21 cellular contexts compared by ENCODE assay signal in genomic region chr6:170267688-170268087, GRCh38. TPM values are rescaled to one million over a fixed set of nuclear protein-coding genes. Genes with fewer than 3 reads are reported as not detected.
DNase-seq lines count a peak whose midpoint lies in the region; ATAC-seq and TF ChIP-seq lines count a peak whose summit lies in the region.
"Had no signal": no experiment of that assay in that cellular context is flagged by ENCODE, and none has a peak within 500 bp of the region (broad histone marks: within the 10 kb centered on the region; RNA-seq: fewer than 3 reads in every experiment).

No MANE protein-coding gene starts in this region.

- H2BK5ac ChIP-seq in neuronal stem cell (ENCODE audit: low read length): peak overlapping the region; percentile 95

- H3K4ac ChIP-seq in neuronal stem cell (ENCODE audit: low read length): no peak overlapping the region

- H3K27me3 Mint-ChIP-seq in natural killer cell treated with Interleukin-12 subunit alpha and Interleukin-12 subunit beta and Interleukin-15 and Interleukin-18, amount 100 ng/mL, for 72 hours: peaks cover 55 to 66% of the 10 kb centered on the region in 2 donors
- H3K27me3 Mint-ChIP-seq in natural killer cell (ENCODE audit: low read depth in 2 of 2) (peaks cover 63 to 75% of the 10 kb centered on the region in 2 donors), T-helper 17 cell (peaks cover 23% of the 10 kb centered on the region)

- H3K4me3 Mint-ChIP-seq in natural killer cell treated with Interleukin-12 subunit alpha and Interleukin-12 subunit beta and Interleukin-15 and Interleukin-18, amount 100 ng/mL, for 72 hours: peak overlapping the region; percentile 4
- H3K4me3 Mint-ChIP-seq in natural killer cell: no peak overlapping the region
- no peak overlapping the region for H3K4me3 Mint-ChIP-seq in T-helper 17 cell
- H3K4me3 Mint-ChIP-seq: CD4-positive, CD25-positive, alpha-beta regulatory T cell had no signal

- no peak overlapping the region for H3K23ac ChIP-seq in neuronal stem cell (ENCODE audit: low read depth, low read length, poor library complexity)

- no peak for DNase-seq in natural killer cell treated with Interleukin-12 subunit alpha and Interleukin-12 subunit beta and Interleukin-15 and Interleukin-18, amount 100 ng/mL, for 72 hours (ENCODE audit: low spot score)
- DNase-seq in natural killer cell (no peak), lower lobe of right lung (peak; percentile 18), neuronal stem cell (ENCODE audit: low spot score) (no peak), NCI-H1092 treated with DMSO at 0.1 percent for 48 hours (lab: John Stamatoyannopoulos, UW) (no peak), Peyer's patch (no peak), T-helper 17 cell (no peak)
- DNase-seq: CD4-positive, CD25-positive, alpha-beta regulatory T cell; DMS153; DND-41; NCI-H1105; NCI-H1436 treated with DMSO at 0.1 percent for 48 hours; NCI-H187 treated with DMSO at 0.1 percent for 48 hours; NCI-H2171 treated with DMSO at 0.1 percent for 48 hours; NCI-H446; NCI-H524 treated with DMSO at 0.1 percent for 48 hours; NCI-H774; PC-3; SHP77 treated with DMSO at 0.1 percent for 48 hours had no signal

- no peak overlapping the region for H4K8ac ChIP-seq in neuronal stem cell (ENCODE audit: low read depth, low read length)

- H3K4me3 ChIP-seq in lower lobe of right lung (no peak overlapping the region), neuronal stem cell (ENCODE audit: low read length in 2 of 2) (no peak overlapping the region), Peyer's patch (no peak overlapping the region)
- H3K4me3 ChIP-seq: BLaER1 had no signal

- ATAC-seq in natural killer cell treated with Interleukin-12 subunit alpha and Interleukin-12 subunit beta and Interleukin-15 and Interleukin-18, amount 100 ng/mL, for 72 hours: no peak
- ATAC-seq in natural killer cell: no peak
- ATAC-seq in lower lobe of right lung: no peak
- ATAC-seq in T-helper 17 cell: no peak
- ATAC-seq: PC-3 had no signal

- peak overlapping the region; percentile 67 for H2AK5ac ChIP-seq in neuronal stem cell (ENCODE audit: low read depth, low read length)

- no peak overlapping the region for H4K91ac ChIP-seq in neuronal stem cell (ENCODE audit: low read depth, low read length, poor library complexity)

- H3K14ac ChIP-seq in neuronal stem cell (ENCODE audit: low read length): no peak overlapping the region

- H3K4me1 Mint-ChIP-seq in natural killer cell treated with Interleukin-12 subunit alpha and Interleukin-12 subunit beta and Interleukin-15 and Interleukin-18, amount 100 ng/mL, for 72 hours (ENCODE audit: low read depth in 2 of 2): peaks cover 14 to 16% of the 10 kb centered on the region in 2 donors
- H3K4me1 Mint-ChIP-seq in natural killer cell (peaks cover 18 to 24% of the 10 kb centered on the region in 2 donors), T-helper 17 cell (peaks cover 13% of the 10 kb centered on the region)

- H3K4me1 ChIP-seq in lower lobe of right lung (peaks cover 23% of the 10 kb centered on the region), neuronal stem cell (ENCODE audit: control insufficient read depth in 2 of 2, insufficient read depth in 1 of 2, low read depth in 1 of 2, low read length in 2 of 2) (peaks cover 26 to 34% of the 10 kb centered on the region in 2 donors), Peyer's patch (peaks cover 0 to 7% (median 6%) of the 10 kb centered on the region in 4 donors)

- no peak overlapping the region for H2AFZ ChIP-seq in neuronal stem cell (ENCODE audit: low read length)

- TF ChIP-seq CTCF in natural killer cell (IDR thresholded peaks at IDR 0.05) (no peak), lower lobe of right lung (IDR thresholded peaks at IDR 0.05) (no peak), Peyer's patch (IDR thresholded peaks at IDR 0.05) (no peak)

- H3K36me3 ChIP-seq in lower lobe of right lung (no peaks in the 10 kb centered on the region), neuronal stem cell (replicated peaks in 1 of 2; ENCODE audit: control insufficient read depth in 2 of 2, insufficient read depth in 2 of 2, low read length in 2 of 2) (no peaks in the 10 kb centered on the region), Peyer's patch (no peaks in the 10 kb centered on the region)
- H3K36me3 ChIP-seq: BLaER1 had no signal

- no peak overlapping the region for H2BK12ac ChIP-seq in neuronal stem cell (ENCODE audit: low read length)

- H3K36me3 Mint-ChIP-seq in natural killer cell treated with Interleukin-12 subunit alpha and Interleukin-12 subunit beta and Interleukin-15 and Interleukin-18, amount 100 ng/mL, for 72 hours: no peaks in the 10 kb centered on the region
- H3K36me3 Mint-ChIP-seq in natural killer cell (no peaks in the 10 kb centered on the region), T-helper 17 cell (ENCODE audit: low read depth) (no peaks in the 10 kb centered on the region)
- H3K36me3 Mint-ChIP-seq: CD4-positive, CD25-positive, alpha-beta regulatory T cell had no signal

- H2BK120ac ChIP-seq in neuronal stem cell (ENCODE audit: low read depth, low read length): peak overlapping the region; percentile 51

- no peak overlapping the region for H3K9ac ChIP-seq in neuronal stem cell (ENCODE audit: low read depth, low read length, poor library complexity)
- H3K9ac ChIP-seq: BLaER1 had no signal

- intact Hi-C loops in natural killer cell (cut with micrococcal nuclease): no loop called here
- intact Hi-C loops in lower lobe of right lung (cut with DNase I): no loop called here

- TF ChIP-seq POLR2A in Peyer's patch (IDR thresholded peaks at IDR 0.05): no peak

- no CpG with 5 or more reads among the region's 14 CpGs for WGBS in neuronal stem cell (ENCODE audit: extremely low coverage in 2 of 2, insufficient read length in 2 of 2, insufficient replicate concordance in 1 of 2), 2 donors

- H3K18ac ChIP-seq in neuronal stem cell (ENCODE audit: low read length): peak overlapping the region; percentile 24

- H2BK15ac ChIP-seq in neuronal stem cell (ENCODE audit: low read length): peak overlapping the region; percentile 77

- H3K27me3 ChIP-seq in lower lobe of right lung (ENCODE audit: low read depth): peaks cover 6% of the 10 kb centered on the region
- H3K27me3 ChIP-seq in neuronal stem cell (ENCODE audit: control insufficient read depth in 3 of 3, insufficient read depth in 3 of 3, low read depth in 1 of 3, low read length in 3 of 3): no peaks in the 10 kb centered on the region
- no peaks in the 10 kb centered on the region for H3K27me3 ChIP-seq in Peyer's patch

- H3K27ac Mint-ChIP-seq in natural killer cell treated with Interleukin-12 subunit alpha and Interleukin-12 subunit beta and Interleukin-15 and Interleukin-18, amount 100 ng/mL, for 72 hours: peak overlapping the region in 1 of 2 donors; percentile 54
- H3K27ac Mint-ChIP-seq in natural killer cell: no peak overlapping the region
- no peak overlapping the region for H3K27ac Mint-ChIP-seq in T-helper 17 cell
- H3K27ac Mint-ChIP-seq: CD4-positive, CD25-positive, alpha-beta regulatory T cell had no signal

- H3K9me3 ChIP-seq in lower lobe of right lung (no peaks in the 10 kb centered on the region), neuronal stem cell (replicated peaks in 1 of 2; ENCODE audit: control insufficient read depth in 2 of 2, insufficient read depth in 1 of 2, low read depth in 1 of 2, low read length in 2 of 2) (no peaks in the 10 kb centered on the region), Peyer's patch (no peaks in the 10 kb centered on the region), T-helper 17 cell (ENCODE audit: control insufficient read depth, low read length, poor library complexity, severe bottlenecking) (no peaks in the 10 kb centered on the region)
- H3K9me3 ChIP-seq: BLaER1 had no signal

- no peaks in the 10 kb centered on the region for H3K9me3 Mint-ChIP-seq in natural killer cell treated with Interleukin-12 subunit alpha and Interleukin-12 subunit beta and Interleukin-15 and Interleukin-18, amount 100 ng/mL, for 72 hours
- H3K9me3 Mint-ChIP-seq in natural killer cell: no peaks in the 10 kb centered on the region

- no peak overlapping the region for H3K27ac ChIP-seq in lower lobe of right lung
- H3K27ac ChIP-seq in neuronal stem cell (replicated peaks; ENCODE audit: low read length): no peak overlapping the region
- H3K27ac ChIP-seq in Peyer's patch: no peak overlapping the region
- H3K27ac ChIP-seq: BLaER1, HL-60 had no signal

- no peak overlapping the region for H3K4me2 ChIP-seq in neuronal stem cell (ENCODE audit: insufficient read depth, low read length, poor library complexity, severe bottlenecking)
- H3K4me2 ChIP-seq: BLaER1 had no signal

- H3K79me1 ChIP-seq in neuronal stem cell (ENCODE audit: low read depth, low read length): peaks cover 1% of the 10 kb centered on the region

RNA-seq across cellular contexts. Expression of gene DLL1, which starts 23.2 kb away (rescaled TPM):
- under 1 TPM; 0.12 to 0.61 TPM for total RNA-seq in natural killer cell treated with Interleukin-12 subunit alpha and Interleukin-12 subunit beta and Interleukin-15 and Interleukin-18, amount 100 ng/mL, for 72 hours
- total RNA-seq in natural killer cell (10 to 100 TPM in 1 of 3 donors, 1 to 10 TPM in 2; 4.3 to 16.9 (median 6.0) TPM), lower lobe of right lung (12.9 TPM), Peyer's patch (10 to 100 TPM; 16.3 to 89.1 (median 32.3) TPM), T-helper 17 cell (1 to 10 TPM; 1.3 to 2.7 TPM)
- polyA plus RNA-seq in neuronal stem cell (2013, experiment 1 of 2): 66.9 TPM
- 67.5 TPM for polyA plus RNA-seq in neuronal stem cell (2013, experiment 2 of 2)

RNA-seq across cellular contexts. Expression of gene FAM120B, which starts 38.9 kb away (rescaled TPM):
- total RNA-seq in natural killer cell treated with Interleukin-12 subunit alpha and Interleukin-12 subunit beta and Interleukin-15 and Interleukin-18, amount 100 ng/mL, for 72 hours: 10 to 100 TPM; 19.9 to 28.0 TPM
- total RNA-seq in natural killer cell (10 to 100 TPM; 37.8 to 55.6 (median 39.9) TPM), lower lobe of right lung (29.0 TPM), Peyer's patch (10 to 100 TPM; 22.1 to 50.3 (median 38.1) TPM), T-helper 17 cell (10 to 100 TPM; 25.1 to 28.1 TPM)
- 18.0 TPM for polyA plus RNA-seq in neuronal stem cell (2013, experiment 1 of 2)
- polyA plus RNA-seq in neuronal stem cell (2013, experiment 2 of 2): 17.8 TPM
